Comparison of ENCODE assay signal across 1 cellular context in the genomic region with DNA sequence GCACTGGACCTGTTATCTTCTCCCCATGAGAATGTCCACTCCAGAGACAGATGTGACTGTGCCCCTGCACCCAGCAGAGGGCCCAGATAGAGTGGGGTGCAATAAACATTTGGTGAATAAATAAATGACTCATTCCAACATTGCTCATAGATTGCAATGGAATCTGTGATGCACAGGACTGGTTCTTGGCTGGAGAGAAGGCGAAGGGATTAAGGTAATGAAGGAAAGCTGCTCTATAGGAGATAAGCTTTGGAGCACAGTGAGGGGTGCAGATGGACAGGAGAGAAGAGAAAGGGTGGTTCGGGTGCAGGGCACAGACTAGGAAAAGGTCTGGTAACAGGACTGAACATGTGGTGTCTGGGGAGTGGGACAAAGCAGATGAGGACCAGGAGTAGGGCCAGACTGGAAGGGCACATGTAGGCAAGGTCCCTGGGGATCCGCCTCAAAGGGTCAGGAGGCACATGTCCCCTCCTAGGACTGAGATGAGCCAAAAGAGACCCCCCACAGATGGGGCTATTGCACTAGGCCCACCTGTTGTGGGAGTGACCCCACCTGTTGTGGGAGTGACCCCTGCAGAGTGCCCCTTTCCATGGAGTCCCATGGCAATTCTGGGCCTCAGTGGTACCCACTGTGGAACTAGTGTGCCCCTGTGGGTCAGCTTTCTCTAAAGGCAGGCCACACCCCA.
TF ChIP-seq lines count a peak whose summit lies in the region.

No MANE protein-coding gene starts in this region.

TF ChIP-seq in HCT116, 20 proteins besides CTCF, POLR2A, EP300 and RAD21 (continued from another document):
- no peak; the same call in 1 of the 2 replicates for TF ChIP-seq MAX (IDR thresholded peaks at IDR 0.05)
- peak; percentile 86 for TF ChIP-seq SP1 (IDR thresholded peaks at IDR 0.05; ENCODE audit: low read depth)
- TF ChIP-seq EZH2phosphoT487 (IDR thresholded peaks at IDR 0.05; ENCODE audit: borderline replicate concordance) = no peak
- TF ChIP-seq JUND (IDR thresholded peaks at IDR 0.05) = peak; percentile 93
- peak; percentile 41; the same call in 1 of the 2 replicates for TF ChIP-seq SRF (IDR thresholded peaks at IDR 0.05; ENCODE audit: low read depth)
- TF ChIP-seq CEBPB (IDR thresholded peaks at IDR 0.05; ENCODE audit: low read depth) = peak; percentile 88
- TF ChIP-seq CBX3 (IDR thresholded peaks at IDR 0.05; ENCODE audit: low read depth) = peak; percentile 83
- peak; percentile 32; the same call in 1 of the 2 replicates for TF ChIP-seq POLR2AphosphoS5 (IDR thresholded peaks at IDR 0.05; ENCODE audit: low read depth, low read length)
- 0 out of 2 replicates have a peak, but pooled peaks have one; percentile 44 for TF ChIP-seq EGR1 (IDR thresholded peaks at IDR 0.05; ENCODE audit: low read depth)
